Comparison of ENCODE assay signal across 8 cellular contexts in genomic region chr7:63925626-63926460, GRCh38.
DNase-seq lines count a peak whose midpoint lies in the region; ATAC-seq and TF ChIP-seq lines count a peak whose summit lies in the region.

No MANE protein-coding gene starts in this region.

- no peaks in the 10 kb centered on the region for H3K36me3 Mint-ChIP-seq in glutamatergic neuron (ENCODE audit: unreplicated experiment)

- no peaks in the 10 kb centered on the region for H3K4me1 Mint-ChIP-seq in glutamatergic neuron (ENCODE audit: low read depth, unreplicated experiment)

- peak; percentile 78 to 93 (median 82) for DNase-seq in Peyer's patch
- DNase-seq in activated effector memory CD4-positive, alpha-beta T cell treated with Interleukin-2 at 50 U/mL for 16 hours = peak; percentile 85
- peak; percentile 96 for DNase-seq in left cardiac atrium
- DNase-seq in stimulated activated CD4-positive, alpha-beta T cell treated with anti-CD3 and anti-CD28 coated beads, Interleukin-12 subunit alpha, Interleukin-12 subunit beta, amount 100 ng/mL, for 24 hours (ENCODE audit: low read depth in 2 of 2) = peak; percentile 77 to 80
- no peak for DNase-seq in glutamatergic neuron

- peaks cover 0 to 3% (median 0%) of the 10 kb centered on the region in 4 donors for H3K9me3 ChIP-seq in Peyer's patch

- no peaks in the 10 kb centered on the region for H3K27me3 ChIP-seq in Peyer's patch

- H3K27ac ChIP-seq in Peyer's patch = peak overlapping the region; percentile 30 to 81 (median 78)

- H3K9me3 Mint-ChIP-seq in glutamatergic neuron (ENCODE audit: unreplicated experiment) = peaks cover 19% of the 10 kb centered on the region

- H3K4me1 ChIP-seq in Peyer's patch = no peaks in the 10 kb centered on the region

- ATAC-seq in GM21786 (IDR thresholded peaks at IDR 0.05; ENCODE audit: unreplicated experiment) (peak; percentile 83), left cardiac atrium (peak; percentile 98 to 99), HG02642 (IDR thresholded peaks at IDR 0.05; ENCODE audit: poor library complexity, unreplicated experiment) (no peak), GM19035 (IDR thresholded peaks at IDR 0.05; ENCODE audit: unreplicated experiment) (no peak)

- peaks cover 8% of the 10 kb centered on the region for H3K27me3 Mint-ChIP-seq in glutamatergic neuron (ENCODE audit: unreplicated experiment)

- no peak for TF ChIP-seq POLR2A in Peyer's patch (IDR thresholded peaks at IDR 0.05)

- intact Hi-C loops in left cardiac atrium (cut with DNase I) = loop anchor here in 1 of 2 donors (10.0 kb wide), 1 partner anchor 119 kb away; the partner anchor contains the start of gene ZNF727

- peak overlapping the region; percentile 46 to 74 (median 53) for H3K4me3 ChIP-seq in Peyer's patch

- no peak overlapping the region for H3K27ac Mint-ChIP-seq in glutamatergic neuron (ENCODE audit: unreplicated experiment)

- TF ChIP-seq CTCF in Peyer's patch (IDR thresholded peaks at IDR 0.05) (no peak), glutamatergic neuron (IDR thresholded peaks at IDR 0.05; ENCODE audit: partially characterized antibody, unreplicated experiment) (no peak)

- H3K36me3 ChIP-seq in Peyer's patch = no peaks in the 10 kb centered on the region

- no peak overlapping the region for H3K4me3 Mint-ChIP-seq in glutamatergic neuron (ENCODE audit: unreplicated experiment)

Comparison
In these comparisons a context has a peak if more than half of its experiments do, and no peak if none do; other contexts are left out.
1. ATAC-seq: peak in GM21786 (single experiment) and left cardiac atrium (2 of 2); none in HG02642 (single experiment) and GM19035 (single experiment).